1 cellular context compared by ENCODE assay signal in the genomic region with DNA sequence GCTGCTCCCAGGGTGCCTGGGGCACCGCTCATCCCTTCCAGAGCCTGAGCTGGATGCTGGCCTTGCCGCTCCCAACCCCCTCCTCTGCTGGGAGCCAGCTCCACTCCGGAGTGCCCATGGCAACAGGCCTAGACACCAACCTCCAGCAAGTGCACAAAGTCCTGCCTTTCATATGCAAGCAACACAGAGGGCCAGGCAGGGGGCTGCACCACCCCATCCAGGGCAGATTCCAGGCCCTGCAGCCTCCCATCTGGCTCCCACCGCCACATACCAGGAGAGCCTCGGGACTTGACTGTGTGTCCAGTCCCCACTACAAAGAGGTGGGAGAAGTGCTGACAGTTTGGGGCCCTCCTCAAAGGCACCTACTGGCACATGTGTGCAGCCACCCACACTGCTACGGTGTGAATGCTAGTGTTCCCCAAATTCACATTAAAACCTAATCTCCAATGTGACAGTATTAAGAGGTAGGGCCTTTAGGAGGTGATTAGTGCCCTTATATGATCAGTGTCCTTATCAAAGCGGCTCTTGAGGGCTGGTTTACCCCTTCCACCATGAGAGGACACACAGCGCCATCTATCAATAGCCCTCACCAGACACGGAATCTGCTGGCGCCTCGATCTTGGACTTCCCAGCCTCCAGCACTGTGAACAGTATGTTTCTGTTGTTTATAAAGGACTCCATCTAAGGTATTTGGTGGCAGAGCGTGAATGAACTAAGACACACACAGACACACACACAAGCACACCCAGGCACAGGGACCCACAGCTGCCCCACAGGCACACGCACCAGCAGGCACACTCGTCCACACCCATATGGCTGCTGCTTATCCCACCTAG.
TF ChIP-seq lines count a peak whose summit lies in the region.

No MANE protein-coding gene starts in this region.

TF ChIP-seq in GM23338, 12 proteins besides CTCF, POLR2A, EP300 and RAD21 (continued from another document):
- TF ChIP-seq, protein P1, sequence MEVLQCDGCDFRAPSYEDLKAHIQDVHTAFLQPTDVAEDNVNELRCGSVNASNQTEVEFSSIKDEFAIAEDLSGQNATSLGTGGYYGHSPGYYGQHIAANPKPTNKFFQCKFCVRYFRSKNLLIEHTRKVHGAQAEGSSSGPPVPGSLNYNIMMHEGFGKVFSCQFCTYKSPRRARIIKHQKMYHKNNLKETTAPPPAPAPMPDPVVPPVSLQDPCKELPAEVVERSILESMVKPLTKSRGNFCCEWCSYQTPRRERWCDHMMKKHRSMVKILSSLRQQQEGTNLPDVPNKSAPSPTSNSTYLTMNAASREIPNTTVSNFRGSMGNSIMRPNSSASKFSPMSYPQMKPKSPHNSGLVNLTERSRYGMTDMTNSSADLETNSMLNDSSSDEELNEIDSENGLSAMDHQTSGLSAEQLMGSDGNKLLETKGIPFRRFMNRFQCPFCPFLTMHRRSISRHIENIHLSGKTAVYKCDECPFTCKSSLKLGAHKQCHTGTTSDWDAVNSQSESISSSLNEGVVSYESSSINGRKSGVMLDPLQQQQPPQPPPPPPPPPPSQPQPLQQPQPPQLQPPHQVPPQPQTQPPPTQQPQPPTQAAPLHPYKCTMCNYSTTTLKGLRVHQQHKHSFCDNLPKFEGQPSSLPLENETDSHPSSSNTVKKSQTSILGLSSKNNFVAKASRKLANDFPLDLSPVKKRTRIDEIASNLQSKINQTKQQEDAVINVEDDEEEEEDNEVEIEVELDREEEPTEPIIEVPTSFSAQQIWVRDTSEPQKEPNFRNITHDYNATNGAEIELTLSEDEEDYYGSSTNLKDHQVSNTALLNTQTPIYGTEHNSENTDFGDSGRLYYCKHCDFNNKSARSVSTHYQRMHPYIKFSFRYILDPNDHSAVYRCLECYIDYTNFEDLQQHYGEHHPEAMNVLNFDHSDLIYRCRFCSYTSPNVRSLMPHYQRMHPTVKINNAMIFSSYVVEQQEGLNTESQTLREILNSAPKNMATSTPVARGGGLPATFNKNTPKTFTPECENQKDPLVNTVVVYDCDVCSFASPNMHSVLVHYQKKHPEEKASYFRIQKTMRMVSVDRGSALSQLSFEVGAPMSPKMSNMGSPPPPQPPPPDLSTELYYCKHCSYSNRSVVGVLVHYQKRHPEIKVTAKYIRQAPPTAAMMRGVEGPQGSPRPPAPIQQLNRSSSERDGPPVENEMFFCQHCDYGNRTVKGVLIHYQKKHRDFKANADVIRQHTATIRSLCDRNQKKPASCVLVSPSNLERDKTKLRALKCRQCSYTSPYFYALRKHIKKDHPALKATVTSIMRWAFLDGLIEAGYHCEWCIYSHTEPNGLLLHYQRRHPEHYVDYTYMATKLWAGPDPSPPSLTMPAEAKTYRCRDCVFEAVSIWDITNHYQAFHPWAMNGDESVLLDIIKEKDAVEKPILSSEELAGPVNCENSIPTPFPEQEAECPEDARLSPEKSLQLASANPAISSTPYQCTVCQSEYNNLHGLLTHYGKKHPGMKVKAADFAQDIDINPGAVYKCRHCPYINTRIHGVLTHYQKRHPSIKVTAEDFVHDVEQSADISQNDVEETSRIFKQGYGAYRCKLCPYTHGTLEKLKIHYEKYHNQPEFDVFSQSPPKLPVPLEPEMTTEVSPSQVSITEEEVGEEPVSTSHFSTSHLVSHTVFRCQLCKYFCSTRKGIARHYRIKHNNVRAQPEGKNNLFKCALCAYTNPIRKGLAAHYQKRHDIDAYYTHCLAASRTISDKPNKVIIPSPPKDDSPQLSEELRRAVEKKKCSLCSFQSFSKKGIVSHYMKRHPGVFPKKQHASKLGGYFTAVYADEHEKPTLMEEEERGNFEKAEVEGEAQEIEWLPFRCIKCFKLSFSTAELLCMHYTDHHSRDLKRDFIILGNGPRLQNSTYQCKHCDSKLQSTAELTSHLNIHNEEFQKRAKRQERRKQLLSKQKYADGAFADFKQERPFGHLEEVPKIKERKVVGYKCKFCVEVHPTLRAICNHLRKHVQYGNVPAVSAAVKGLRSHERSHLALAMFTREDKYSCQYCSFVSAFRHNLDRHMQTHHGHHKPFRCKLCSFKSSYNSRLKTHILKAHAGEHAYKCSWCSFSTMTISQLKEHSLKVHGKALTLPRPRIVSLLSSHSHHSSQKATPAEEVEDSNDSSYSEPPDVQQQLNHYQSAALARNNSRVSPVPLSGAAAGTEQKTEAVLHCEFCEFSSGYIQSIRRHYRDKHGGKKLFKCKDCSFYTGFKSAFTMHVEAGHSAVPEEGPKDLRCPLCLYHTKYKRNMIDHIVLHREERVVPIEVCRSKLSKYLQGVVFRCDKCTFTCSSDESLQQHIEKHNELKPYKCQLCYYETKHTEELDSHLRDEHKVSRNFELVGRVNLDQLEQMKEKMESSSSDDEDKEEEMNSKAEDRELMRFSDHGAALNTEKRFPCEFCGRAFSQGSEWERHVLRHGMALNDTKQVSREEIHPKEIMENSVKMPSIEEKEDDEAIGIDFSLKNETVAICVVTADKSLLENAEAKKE (CRISPR knock-in tag; IDR thresholded peaks at IDR 0.05), result no peak
